In the genomic region with DNA sequence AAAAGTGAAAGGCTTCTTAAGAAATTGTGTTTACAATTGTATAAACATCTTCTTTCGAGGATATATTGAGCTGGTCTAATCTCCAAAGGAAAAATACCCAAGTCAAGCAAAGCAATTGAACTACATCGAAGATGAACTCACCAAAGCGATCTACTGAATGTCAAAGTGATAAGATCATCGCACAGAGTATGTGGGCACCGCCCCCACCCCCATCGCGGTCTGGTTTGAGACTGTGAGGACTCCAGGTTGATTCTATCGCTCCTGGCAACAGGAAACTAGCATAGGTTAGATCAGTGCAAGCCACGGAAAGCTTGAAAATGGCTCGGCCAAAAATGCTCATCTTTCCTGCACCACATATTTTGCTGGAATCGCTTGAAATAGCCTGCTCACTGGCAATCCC, we compare ENCODE assay signal across 11 cellular contexts.
DNase-seq lines count a peak whose midpoint lies in the region; ATAC-seq and TF ChIP-seq lines count a peak whose summit lies in the region.
"Had no signal": no experiment of that assay in that cellular context is flagged by ENCODE, and none has a peak within 500 bp of the region (broad histone marks: within the 10 kb centered on the region; RNA-seq: fewer than 3 reads in every experiment).

No MANE protein-coding gene starts in this region.

- H3K9me3 ChIP-seq in mesenchymal stem cell (ENCODE audit: control insufficient read depth, low read length) (no peaks in the 10 kb centered on the region), left lung (no peaks in the 10 kb centered on the region)
- H3K9me3 ChIP-seq: sigmoid colon, tibial artery had no signal

- H3K4me1 ChIP-seq in mesenchymal stem cell (ENCODE audit: control insufficient read depth, insufficient read depth, low read depth, low read length) (peaks cover 9% of the 10 kb centered on the region), left lung (no peaks in the 10 kb centered on the region)

- H2BK12ac ChIP-seq in mesenchymal stem cell (ENCODE audit: low read length in 2 of 2) = no peak overlapping the region

- no peak overlapping the region for H2AFZ ChIP-seq in mesenchymal stem cell (ENCODE audit: low read depth, low read length)

- DNase-seq in activated CD4-positive, alpha-beta T cell treated with anti-CD3 and anti-CD28 coated beads for 1 hour = peak; percentile 38
- DNase-seq in activated T-helper 1 cell treated with Interleukin-2 at 50 U/mL for 16 hours (ENCODE audit: low read depth) = peak; percentile 28
- DNase-seq in mesenchymal stem cell = no peak
- DNase-seq in stimulated activated CD8-positive, alpha-beta memory T cell treated with anti-CD3 and anti-CD28 coated beads, Interleukin-7, amount 100 ng/mL, for 4 hours (ENCODE audit: low read depth in 2 of 2) = peak; percentile 33 to 57
- DNase-seq in left lung = no peak
- DNase-seq: NCI-H1930, sigmoid colon, tibial artery had no signal

- 81% methylated on average over 11 of the region's 11 CpGs for WGBS in mesenchymal stem cell

- no peak overlapping the region for H4K91ac ChIP-seq in mesenchymal stem cell (ENCODE audit: low read length)

- ATAC-seq in HG02938 (IDR thresholded peaks at IDR 0.05; ENCODE audit: unreplicated experiment) (no peak), left lung (no peak), HG03139 (IDR thresholded peaks at IDR 0.05; ENCODE audit: unreplicated experiment) (no peak), GM21367 (IDR thresholded peaks at IDR 0.05; ENCODE audit: unreplicated experiment) (no peak)

- H3K4ac ChIP-seq in mesenchymal stem cell (ENCODE audit: low read depth in 1 of 2, low read length in 2 of 2) = no peak overlapping the region

- H3K4me3 ChIP-seq in mesenchymal stem cell (ENCODE audit: insufficient read depth in 1 of 2, low read depth in 1 of 2, low read length in 2 of 2) (no peak overlapping the region), left lung (no peak overlapping the region)
- H3K4me3 ChIP-seq: sigmoid colon, tibial artery had no signal

- intact Hi-C loops in left lung (cut with DNase I) = no loop called here

- H4K8ac ChIP-seq in mesenchymal stem cell (ENCODE audit: low read length) = no peak overlapping the region

- no peak overlapping the region for H3K23ac ChIP-seq in mesenchymal stem cell (ENCODE audit: low read length in 2 of 2)

- no peaks in the 10 kb centered on the region for H3K36me3 ChIP-seq in mesenchymal stem cell (ENCODE audit: control insufficient read depth in 1 of 2, insufficient read depth in 2 of 2, low read depth in 1 of 2, low read length in 2 of 2)
- no peaks in the 10 kb centered on the region for H3K36me3 ChIP-seq in left lung
- H3K36me3 ChIP-seq: sigmoid colon, tibial artery had no signal

- no peak overlapping the region for H2BK120ac ChIP-seq in mesenchymal stem cell (ENCODE audit: low read depth, low read length)

- H2BK15ac ChIP-seq in mesenchymal stem cell (ENCODE audit: low read depth, poor library complexity, severe bottlenecking) = no peak overlapping the region

- no peak overlapping the region for H3K14ac ChIP-seq in mesenchymal stem cell (ENCODE audit: low read length in 2 of 2)

- peak overlapping the region; percentile 35 for H2BK5ac ChIP-seq in mesenchymal stem cell (ENCODE audit: low read depth, low read length, poor library complexity, severe bottlenecking)

- no peaks in the 10 kb centered on the region for H3K79me1 ChIP-seq in mesenchymal stem cell (replicated peaks; ENCODE audit: low read length, poor library complexity, severe bottlenecking)

- TF ChIP-seq CTCF in left lung (IDR thresholded peaks at IDR 0.05) = no peak

- no peak overlapping the region for H3K18ac ChIP-seq in mesenchymal stem cell (ENCODE audit: low read depth in 1 of 2, low read length in 2 of 2)

- H3K9ac ChIP-seq in mesenchymal stem cell (ENCODE audit: low read length) = no peak overlapping the region

- H3K4me2 ChIP-seq in mesenchymal stem cell (ENCODE audit: low read length, poor library complexity, severe bottlenecking) = no peak overlapping the region

- no peak overlapping the region for H2AK5ac ChIP-seq in mesenchymal stem cell (ENCODE audit: low read length, severe bottlenecking)

- peaks cover 3 to 71% of the 10 kb centered on the region in 2 experiments for H3K27me3 ChIP-seq in mesenchymal stem cell (ENCODE audit: control insufficient read depth in 1 of 2, insufficient read depth in 1 of 2, low read length in 2 of 2)
- no peaks in the 10 kb centered on the region for H3K27me3 ChIP-seq in left lung
- H3K27me3 ChIP-seq: sigmoid colon had no signal

- H3K27ac ChIP-seq in mesenchymal stem cell (ENCODE audit: low read length, poor library complexity, severe bottlenecking) (no peak overlapping the region), left lung (no peak overlapping the region)
- H3K27ac ChIP-seq: sigmoid colon, tibial artery had no signal

Comparison
In these comparisons a context has a peak if more than half of its experiments do, and no peak if none do; other contexts are left out.
1. DNase-seq: peak in activated CD4-positive, alpha-beta T cell treated with anti-CD3 and anti-CD28 coated beads for 1 hour (single experiment), activated T-helper 1 cell treated with Interleukin-2 at 50 U/mL for 16 hours (single experiment) and stimulated activated CD8-positive, alpha-beta memory T cell treated with anti-CD3 and anti-CD28 coated beads, Interleukin-7, amount 100 ng/mL, for 4 hours (2 of 2); none in mesenchymal stem cell (single experiment) and left lung (0 of 2).